In the genomic region with DNA sequence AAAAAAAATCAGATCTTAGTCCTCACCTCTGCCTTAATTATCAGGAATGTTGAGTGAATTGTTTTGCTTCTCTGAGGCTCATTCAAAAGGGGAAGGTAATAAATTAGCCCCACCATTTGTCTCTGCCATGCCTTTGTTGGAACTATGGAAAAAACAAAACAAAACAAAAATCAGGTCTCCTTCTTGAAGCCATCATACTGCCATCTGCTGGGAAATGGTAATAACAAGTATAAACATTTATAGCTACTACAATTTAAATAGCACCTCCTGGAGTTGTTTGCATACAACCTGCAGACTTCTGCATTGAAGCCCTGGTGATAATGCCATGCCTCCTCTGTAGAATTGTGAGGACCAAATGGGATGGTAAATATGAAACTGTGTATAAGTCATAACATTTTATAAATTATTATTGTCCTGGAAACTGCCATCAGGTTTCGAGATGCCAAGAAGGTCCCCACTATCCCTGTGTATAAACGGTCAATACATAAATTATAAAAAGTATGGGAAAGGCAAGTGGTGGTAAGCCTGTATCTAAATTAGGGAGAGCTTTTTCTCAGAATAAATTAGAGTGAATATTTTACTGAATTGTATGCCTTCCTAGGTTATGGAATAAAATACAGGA, we compare ENCODE assay signal across 8 cellular contexts.
DNase-seq lines count a peak whose midpoint lies in the region; ATAC-seq and TF ChIP-seq lines count a peak whose summit lies in the region.

No MANE protein-coding gene starts in this region.

- H3K79me2 ChIP-seq in SU-DHL-6 (ENCODE audit: insufficient read depth, low read length) = peaks cover 19% of the 10 kb centered on the region

- H3K36me3 ChIP-seq in SU-DHL-6 (ENCODE audit: low read length) (peaks cover 9% of the 10 kb centered on the region; the same call in 1 of the 2 replicates), psoas muscle (ENCODE audit: insufficient read depth in 1 of 2, low read depth in 1 of 2) (no peaks in the 10 kb centered on the region)

- TF ChIP-seq CTCF in SU-DHL-6 (IDR thresholded peaks at IDR 0.05; ENCODE audit: insufficient read depth, low read length, poor library complexity, severe bottlenecking) = peak; percentile 58
- TF ChIP-seq CTCF in psoas muscle (IDR thresholded peaks at IDR 0.05) = peak; percentile 43

- no peak overlapping the region for H3K4me3 ChIP-seq in SU-DHL-6 (ENCODE audit: insufficient read depth, low read length, poor library complexity, severe bottlenecking)
- no peak overlapping the region for H3K4me3 ChIP-seq in psoas muscle

- no peak overlapping the region for H3K4me3 Mint-ChIP-seq in activated naive CD8-positive, alpha-beta T cell treated with anti-CD3 and anti-CD28 coated beads, Interleukin-2, amount 10 ng/mL, durations not matched to agents 7 days and 5 days
- no peak overlapping the region for H3K4me3 Mint-ChIP-seq in activated naive CD8-positive, alpha-beta T cell treated with anti-CD3 and anti-CD28 coated beads, Interleukin-2, amount 50 U/mL, for 24 hours

- H3K27me3 ChIP-seq in SU-DHL-6 (ENCODE audit: low read length) = no peaks in the 10 kb centered on the region
- H3K27me3 ChIP-seq in psoas muscle (ENCODE audit: insufficient read depth in 3 of 3, low read length in 2 of 3) = no peaks in the 10 kb centered on the region

- H3K4me2 ChIP-seq in SU-DHL-6 (ENCODE audit: low read depth, low read length, poor library complexity, severe bottlenecking) = peak overlapping the region; percentile 33

- ATAC-seq in activated naive CD8-positive, alpha-beta T cell treated with anti-CD3 and anti-CD28 coated beads, Interleukin-2, amount 10 ng/mL, durations not matched to agents 7 days and 5 days (ENCODE audit: low read depth) = no peak
- ATAC-seq in activated naive CD8-positive, alpha-beta T cell treated with anti-CD3 and anti-CD28 coated beads, Interleukin-2, amount 50 U/mL, for 24 hours = no peak
- ATAC-seq in psoas muscle = peak in 1 of 4 donors; percentile 45
- ATAC-seq in stimulated activated naive CD8-positive, alpha-beta T cell treated with anti-CD3 and anti-CD28 coated beads, Interleukin-15, Interleukin-2, amounts not matched to agents 100 U/mL and 50 U/mL, for 24 hours = no peak

- intact Hi-C loops in psoas muscle (cut with DNase I) = loop anchor here (2.0 to 10.0 kb wide), 4 partner anchors 250 to 659 kb away; a partner anchor contains a TSS

- H3K4me1 ChIP-seq in psoas muscle = no peaks in the 10 kb centered on the region

- H3K27ac ChIP-seq in SU-DHL-6 (ENCODE audit: low read depth, low read length) (peak overlapping the region; percentile 45), psoas muscle (no peak overlapping the region)

- H3F3A ChIP-seq in SU-DHL-6 (ENCODE audit: insufficient read depth) = peaks cover 11% of the 10 kb centered on the region

- H3K9me2 ChIP-seq in SU-DHL-6 (replicated peaks; ENCODE audit: insufficient read depth, low read length) = no peaks in the 10 kb centered on the region

- peak overlapping the region; percentile 17; the same call in 1 of the 2 replicates for H3K9ac ChIP-seq in SU-DHL-6 (ENCODE audit: low read length)

- H2AFZ ChIP-seq in SU-DHL-6 (ENCODE audit: low read depth, low read length, severe bottlenecking) = no peak overlapping the region

- H3K27me3 Mint-ChIP-seq in activated naive CD8-positive, alpha-beta T cell treated with anti-CD3 and anti-CD28 coated beads, Interleukin-2, amount 10 ng/mL, durations not matched to agents 7 days and 5 days = no peaks in the 10 kb centered on the region
- no peaks in the 10 kb centered on the region for H3K27me3 Mint-ChIP-seq in activated naive CD8-positive, alpha-beta T cell treated with anti-CD3 and anti-CD28 coated beads, Interleukin-2, amount 50 U/mL, for 24 hours

- peak overlapping the region; percentile 47 for H3K27ac Mint-ChIP-seq in activated naive CD8-positive, alpha-beta T cell treated with anti-CD3 and anti-CD28 coated beads, Interleukin-2, amount 10 ng/mL, durations not matched to agents 7 days and 5 days
- H3K27ac Mint-ChIP-seq in activated naive CD8-positive, alpha-beta T cell treated with anti-CD3 and anti-CD28 coated beads, Interleukin-2, amount 50 U/mL, for 24 hours = no peak overlapping the region

- 80 to 82% (median 82%) methylated on average over 2 of the region's 2 CpGs for WGBS in psoas muscle, 3 donors

- DNase-seq in activated naive CD8-positive, alpha-beta T cell treated with anti-CD3 and anti-CD28 coated beads, Interleukin-2, amount 10 ng/mL, durations not matched to agents 7 days and 5 days = no peak
- DNase-seq in activated naive CD8-positive, alpha-beta T cell treated with anti-CD3 and anti-CD28 coated beads, Interleukin-2, amount 50 U/mL, for 24 hours = no peak
- DNase-seq in NCI-H1417 treated with DMSO at 0.1 percent for 48 hours (lab: John Stamatoyannopoulos, UW) = peak; percentile 29
- DNase-seq in fibroblast of the conjunctiva (ENCODE audit: low read depth) = peak; percentile 67
- no peak for DNase-seq in psoas muscle
- no peak for DNase-seq in activated gamma-delta T cell (lab: John Stamatoyannopoulos, UW)
- no peak for DNase-seq in stimulated activated naive CD8-positive, alpha-beta T cell treated with anti-CD3 and anti-CD28 coated beads, Interleukin-15, Interleukin-2, amounts not matched to agents 100 U/mL and 50 U/mL, for 24 hours

- no peaks in the 10 kb centered on the region for H3K9me3 Mint-ChIP-seq in activated naive CD8-positive, alpha-beta T cell treated with anti-CD3 and anti-CD28 coated beads, Interleukin-2, amount 10 ng/mL, durations not matched to agents 7 days and 5 days
- H3K9me3 Mint-ChIP-seq in activated naive CD8-positive, alpha-beta T cell treated with anti-CD3 and anti-CD28 coated beads, Interleukin-2, amount 50 U/mL, for 24 hours = no peaks in the 10 kb centered on the region

- POLR2A ChIA-PET in activated naive CD8-positive, alpha-beta T cell treated with anti-CD3 and anti-CD28 coated beads, Interleukin-2, amount 10 ng/mL, durations not matched to agents 7 days and 5 days (lab: Charles Lee) = interaction anchor here (1.3 kb wide), 1 partner anchor 659 kb away, joined by 4 read pairs; no protein-coding TSS in a partner anchor

- peaks cover 2% of the 10 kb centered on the region for H3K36me3 Mint-ChIP-seq in activated naive CD8-positive, alpha-beta T cell treated with anti-CD3 and anti-CD28 coated beads, Interleukin-2, amount 10 ng/mL, durations not matched to agents 7 days and 5 days
- H3K36me3 Mint-ChIP-seq in activated naive CD8-positive, alpha-beta T cell treated with anti-CD3 and anti-CD28 coated beads, Interleukin-2, amount 50 U/mL, for 24 hours (ENCODE audit: low read depth) = peaks cover 2% of the 10 kb centered on the region

- no peaks in the 10 kb centered on the region for H4K20me1 ChIP-seq in SU-DHL-6 (ENCODE audit: low read depth, low read length)

- H3K9me3 ChIP-seq in SU-DHL-6 (ENCODE audit: insufficient read depth, low read length) = no peaks in the 10 kb centered on the region
- H3K9me3 ChIP-seq in psoas muscle = no peaks in the 10 kb centered on the region

- H3K4me1 Mint-ChIP-seq in activated naive CD8-positive, alpha-beta T cell treated with anti-CD3 and anti-CD28 coated beads, Interleukin-2, amount 10 ng/mL, durations not matched to agents 7 days and 5 days = peaks cover 2% of the 10 kb centered on the region
- H3K4me1 Mint-ChIP-seq in activated naive CD8-positive, alpha-beta T cell treated with anti-CD3 and anti-CD28 coated beads, Interleukin-2, amount 50 U/mL, for 24 hours = no peaks in the 10 kb centered on the region

Comparison
In these comparisons a context has a peak if more than half of its experiments do, and no peak if none do; other contexts are left out.
1. DNase-seq: peak in NCI-H1417 treated with DMSO at 0.1 percent for 48 hours (single experiment) and fibroblast of the conjunctiva (single experiment); none in activated naive CD8-positive, alpha-beta T cell treated with anti-CD3 and anti-CD28 coated beads, Interleukin-2, amount 10 ng/mL, durations not matched to agents 7 days and 5 days (single experiment), activated naive CD8-positive, alpha-beta T cell treated with anti-CD3 and anti-CD28 coated beads, Interleukin-2, amount 50 U/mL, for 24 hours (single experiment), psoas muscle (0 of 2), activated gamma-delta T cell (single experiment) and stimulated activated naive CD8-positive, alpha-beta T cell treated with anti-CD3 and anti-CD28 coated beads, Interleukin-15, Interleukin-2, amounts not matched to agents 100 U/mL and 50 U/mL, for 24 hours (single experiment).